Comparison of ENCODE assay signal across 1 cellular context in genomic region chr14:96039633-96040311, GRCh38.
TF ChIP-seq lines count a peak whose summit lies in the region.

No MANE protein-coding gene starts in this region.

TF ChIP-seq in HepG2, 621 proteins besides CTCF, POLR2A, EP300 and RAD21 (continued from another document and continues in another):
- TF ChIP-seq, protein P1, sequence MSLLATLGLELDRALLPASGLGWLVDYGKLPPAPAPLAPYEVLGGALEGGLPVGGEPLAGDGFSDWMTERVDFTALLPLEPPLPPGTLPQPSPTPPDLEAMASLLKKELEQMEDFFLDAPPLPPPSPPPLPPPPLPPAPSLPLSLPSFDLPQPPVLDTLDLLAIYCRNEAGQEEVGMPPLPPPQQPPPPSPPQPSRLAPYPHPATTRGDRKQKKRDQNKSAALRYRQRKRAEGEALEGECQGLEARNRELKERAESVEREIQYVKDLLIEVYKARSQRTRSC (CRISPR knock-in tag; IDR thresholded peaks at IDR 0.05; ENCODE audit: low read depth) = no peak
- TF ChIP-seq RBAK (CRISPR knock-in tag; IDR thresholded peaks at IDR 0.05) (no peak), REPIN1 (CRISPR knock-in tag; IDR thresholded peaks at IDR 0.05; ENCODE audit: borderline replicate concordance, low read depth) (no peak), ZNF180 (CRISPR knock-in tag; IDR thresholded peaks at IDR 0.05; ENCODE audit: borderline replicate concordance, low read depth) (no peak), CC2D1A (CRISPR knock-in tag; IDR thresholded peaks at IDR 0.05) (no peak), ZNF484 (CRISPR knock-in tag; IDR thresholded peaks at IDR 0.05; ENCODE audit: borderline replicate concordance, low read depth) (no peak), BORCS8-MEF2B (CRISPR knock-in tag; IDR thresholded peaks at IDR 0.05) (no peak), ATF7-NPFF (CRISPR knock-in tag; IDR thresholded peaks at IDR 0.05; ENCODE audit: low read depth) (0 out of 2 replicates have a peak, but pooled peaks have one; percentile 30), RBFOX2 (IDR thresholded peaks at IDR 0.05; ENCODE audit: low read depth, low read length) (no peak), ZNF614 (CRISPR knock-in tag; IDR thresholded peaks at IDR 0.05; ENCODE audit: borderline replicate concordance) (no peak), ZNF432 (CRISPR knock-in tag; IDR thresholded peaks at IDR 0.05; ENCODE audit: borderline replicate concordance) (no peak), MIXL1 (CRISPR knock-in tag; IDR thresholded peaks at IDR 0.05) (no peak), TBP (CRISPR knock-in tag; IDR thresholded peaks at IDR 0.05) (no peak), HNF4A (CRISPR knock-in tag; IDR thresholded peaks at IDR 0.05) (no peak), ZZZ3 (CRISPR knock-in tag; IDR thresholded peaks at IDR 0.05; ENCODE audit: borderline replicate concordance) (no peak), ZNF207 (IDR thresholded peaks at IDR 0.05; ENCODE audit: borderline replicate concordance) (no peak), GMEB2 (CRISPR knock-in tag; IDR thresholded peaks at IDR 0.05; ENCODE audit: low read depth) (no peak), SAP130 (CRISPR knock-in tag; IDR thresholded peaks at IDR 0.05; ENCODE audit: low read depth) (no peak), THAP11 (CRISPR knock-in tag; IDR thresholded peaks at IDR 0.05) (no peak), MXD3 (CRISPR knock-in tag; IDR thresholded peaks at IDR 0.05) (0 out of 2 replicates have a peak, but pooled peaks have one; percentile 12), RFXAP (CRISPR knock-in tag; IDR thresholded peaks at IDR 0.05; ENCODE audit: borderline replicate concordance) (no peak), ZNF781 (CRISPR knock-in tag; IDR thresholded peaks at IDR 0.05; ENCODE audit: borderline replicate concordance, not compliant biosample characterization) (no peak), RXRB (CRISPR knock-in tag; IDR thresholded peaks at IDR 0.05; ENCODE audit: borderline replicate concordance) (no peak), ZNF75D (CRISPR knock-in tag; IDR thresholded peaks at IDR 0.05; ENCODE audit: borderline replicate concordance) (no peak), ZNF142 (CRISPR knock-in tag; IDR thresholded peaks at IDR 0.05) (no peak), HDAC1 (CRISPR knock-in tag; IDR thresholded peaks at IDR 0.05) (no peak), E2F5 (CRISPR knock-in tag; conservative IDR thresholded peaks at IDR 0.05) (no peak), SUZ12 (IDR thresholded peaks at IDR 0.05; ENCODE audit: low read depth, low read length) (no peak), MEIS1 (CRISPR knock-in tag; IDR thresholded peaks at IDR 0.05; ENCODE audit: borderline replicate concordance) (no peak), MBNL3 (CRISPR knock-in tag; conservative IDR thresholded peaks at IDR 0.05) (no peak), ZNF282 (IDR thresholded peaks at IDR 0.05; ENCODE audit: partially characterized antibody) (no peak), ZNF550 (CRISPR knock-in tag; IDR thresholded peaks at IDR 0.05; ENCODE audit: borderline replicate concordance) (no peak), HNRNPH1 (optimal IDR thresholded peaks at IDR 0.05; ENCODE audit: low read depth, low read length) (no peak), NCOA1 (CRISPR knock-in tag; IDR thresholded peaks at IDR 0.05) (no peak), ZNF329 (CRISPR knock-in tag; IDR thresholded peaks at IDR 0.05; ENCODE audit: low read depth) (no peak), ZNF232 (CRISPR knock-in tag; IDR thresholded peaks at IDR 0.05; ENCODE audit: borderline replicate concordance) (no peak), ZNF569 (CRISPR knock-in tag; IDR thresholded peaks at IDR 0.05; ENCODE audit: borderline replicate concordance) (no peak), KAT2B (IDR thresholded peaks at IDR 0.05; ENCODE audit: borderline replicate concordance, low read depth, low read length) (no peak), NFRKB (IDR thresholded peaks at IDR 0.05) (no peak)
- TF ChIP-seq, protein P2, sequence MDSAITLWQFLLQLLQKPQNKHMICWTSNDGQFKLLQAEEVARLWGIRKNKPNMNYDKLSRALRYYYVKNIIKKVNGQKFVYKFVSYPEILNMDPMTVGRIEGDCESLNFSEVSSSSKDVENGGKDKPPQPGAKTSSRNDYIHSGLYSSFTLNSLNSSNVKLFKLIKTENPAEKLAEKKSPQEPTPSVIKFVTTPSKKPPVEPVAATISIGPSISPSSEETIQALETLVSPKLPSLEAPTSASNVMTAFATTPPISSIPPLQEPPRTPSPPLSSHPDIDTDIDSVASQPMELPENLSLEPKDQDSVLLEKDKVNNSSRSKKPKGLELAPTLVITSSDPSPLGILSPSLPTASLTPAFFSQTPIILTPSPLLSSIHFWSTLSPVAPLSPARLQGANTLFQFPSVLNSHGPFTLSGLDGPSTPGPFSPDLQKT (CRISPR knock-in tag; IDR thresholded peaks at IDR 0.05; ENCODE audit: borderline replicate concordance) = no peak
- TF ChIP-seq, protein P3, sequence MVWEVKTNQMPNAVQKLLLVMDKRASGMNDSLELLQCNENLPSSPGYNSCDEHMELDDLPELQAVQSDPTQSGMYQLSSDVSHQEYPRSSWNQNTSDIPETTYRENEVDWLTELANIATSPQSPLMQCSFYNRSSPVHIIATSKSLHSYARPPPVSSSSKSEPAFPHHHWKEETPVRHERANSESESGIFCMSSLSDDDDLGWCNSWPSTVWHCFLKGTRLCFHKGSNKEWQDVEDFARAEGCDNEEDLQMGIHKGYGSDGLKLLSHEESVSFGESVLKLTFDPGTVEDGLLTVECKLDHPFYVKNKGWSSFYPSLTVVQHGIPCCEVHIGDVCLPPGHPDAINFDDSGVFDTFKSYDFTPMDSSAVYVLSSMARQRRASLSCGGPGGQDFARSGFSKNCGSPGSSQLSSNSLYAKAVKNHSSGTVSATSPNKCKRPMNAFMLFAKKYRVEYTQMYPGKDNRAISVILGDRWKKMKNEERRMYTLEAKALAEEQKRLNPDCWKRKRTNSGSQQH (CRISPR knock-in tag; IDR thresholded peaks at IDR 0.05; ENCODE audit: low read depth) = no peak
- TF ChIP-seq, protein P4, sequence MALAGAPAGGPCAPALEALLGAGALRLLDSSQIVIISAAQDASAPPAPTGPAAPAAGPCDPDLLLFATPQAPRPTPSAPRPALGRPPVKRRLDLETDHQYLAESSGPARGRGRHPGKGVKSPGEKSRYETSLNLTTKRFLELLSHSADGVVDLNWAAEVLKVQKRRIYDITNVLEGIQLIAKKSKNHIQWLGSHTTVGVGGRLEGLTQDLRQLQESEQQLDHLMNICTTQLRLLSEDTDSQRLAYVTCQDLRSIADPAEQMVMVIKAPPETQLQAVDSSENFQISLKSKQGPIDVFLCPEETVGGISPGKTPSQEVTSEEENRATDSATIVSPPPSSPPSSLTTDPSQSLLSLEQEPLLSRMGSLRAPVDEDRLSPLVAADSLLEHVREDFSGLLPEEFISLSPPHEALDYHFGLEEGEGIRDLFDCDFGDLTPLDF (CRISPR knock-in tag; IDR thresholded peaks at IDR 0.05) = no peak
- TF ChIP-seq, protein P5, sequence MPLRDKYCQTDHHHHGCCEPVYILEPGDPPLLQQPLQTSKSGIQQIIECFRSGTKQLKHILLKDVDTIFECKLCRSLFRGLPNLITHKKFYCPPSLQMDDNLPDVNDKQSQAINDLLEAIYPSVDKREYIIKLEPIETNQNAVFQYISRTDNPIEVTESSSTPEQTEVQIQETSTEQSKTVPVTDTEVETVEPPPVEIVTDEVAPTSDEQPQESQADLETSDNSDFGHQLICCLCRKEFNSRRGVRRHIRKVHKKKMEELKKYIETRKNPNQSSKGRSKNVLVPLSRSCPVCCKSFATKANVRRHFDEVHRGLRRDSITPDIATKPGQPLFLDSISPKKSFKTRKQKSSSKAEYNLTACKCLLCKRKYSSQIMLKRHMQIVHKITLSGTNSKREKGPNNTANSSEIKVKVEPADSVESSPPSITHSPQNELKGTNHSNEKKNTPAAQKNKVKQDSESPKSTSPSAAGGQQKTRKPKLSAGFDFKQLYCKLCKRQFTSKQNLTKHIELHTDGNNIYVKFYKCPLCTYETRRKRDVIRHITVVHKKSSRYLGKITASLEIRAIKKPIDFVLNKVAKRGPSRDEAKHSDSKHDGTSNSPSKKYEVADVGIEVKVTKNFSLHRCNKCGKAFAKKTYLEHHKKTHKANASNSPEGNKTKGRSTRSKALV (CRISPR knock-in tag; IDR thresholded peaks at IDR 0.05) = 0 out of 2 replicates have a peak, but pooled peaks have one; percentile 37
- TF ChIP-seq, protein P6, sequence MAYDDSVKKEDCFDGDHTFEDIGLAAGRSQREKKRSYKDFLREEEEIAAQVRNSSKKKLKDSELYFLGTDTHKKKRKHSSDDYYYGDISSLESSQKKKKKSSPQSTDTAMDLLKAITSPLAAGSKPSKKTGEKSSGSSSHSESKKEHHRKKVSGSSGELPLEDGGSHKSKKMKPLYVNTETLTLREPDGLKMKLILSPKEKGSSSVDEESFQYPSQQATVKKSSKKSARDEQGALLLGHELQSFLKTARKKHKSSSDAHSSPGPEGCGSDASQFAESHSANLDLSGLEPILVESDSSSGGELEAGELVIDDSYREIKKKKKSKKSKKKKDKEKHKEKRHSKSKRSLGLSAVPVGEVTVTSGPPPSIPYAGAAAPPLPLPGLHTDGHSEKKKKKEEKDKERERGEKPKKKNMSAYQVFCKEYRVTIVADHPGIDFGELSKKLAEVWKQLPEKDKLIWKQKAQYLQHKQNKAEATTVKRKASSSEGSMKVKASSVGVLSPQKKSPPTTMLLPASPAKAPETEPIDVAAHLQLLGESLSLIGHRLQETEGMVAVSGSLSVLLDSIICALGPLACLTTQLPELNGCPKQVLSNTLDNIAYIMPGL (CRISPR knock-in tag; IDR thresholded peaks at IDR 0.05; ENCODE audit: borderline replicate concordance in 1 of 2, low read depth in 1 of 2) = 0 out of 4 replicates have a peak, but pooled peaks of 1 of the 2 experiments have one; percentile 22
